Comparison of ENCODE assay signal across 1 cellular context in the genomic region with DNA sequence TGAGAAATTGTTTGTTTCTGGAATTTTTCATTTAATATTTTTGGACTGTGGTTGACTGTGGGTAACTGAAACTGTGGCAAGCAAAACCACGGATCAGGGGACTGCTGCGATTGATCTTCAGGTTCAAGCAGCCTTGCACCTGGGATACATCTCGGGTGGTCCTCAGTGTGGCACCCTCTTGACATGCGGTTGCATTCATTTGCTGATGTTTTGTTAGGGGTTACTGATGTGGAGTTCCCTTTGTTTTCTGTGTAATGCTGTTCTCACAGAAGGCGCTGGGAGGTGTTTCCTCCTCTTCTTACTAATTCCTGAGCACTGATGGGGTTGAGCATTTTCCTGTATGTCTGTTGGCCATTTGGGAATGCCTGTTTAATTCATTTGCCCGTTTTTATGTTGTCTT.
A peak's percentile ranks its signal among the peaks of the same experiment; 100 is the strongest.
TF ChIP-seq lines count a peak whose summit lies in the region.

No MANE protein-coding gene starts in this region.

TF ChIP-seq in H1, 55 proteins besides CTCF, POLR2A, EP300 and RAD21 (continued from another document):
- TF ChIP-seq, protein P1, sequence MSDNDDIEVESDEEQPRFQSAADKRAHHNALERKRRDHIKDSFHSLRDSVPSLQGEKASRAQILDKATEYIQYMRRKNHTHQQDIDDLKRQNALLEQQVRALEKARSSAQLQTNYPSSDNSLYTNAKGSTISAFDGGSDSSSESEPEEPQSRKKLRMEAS (IDR thresholded peaks at IDR 0.05) = peak; percentile 76
- TF ChIP-seq POLR2AphosphoS5 (IDR thresholded peaks at IDR 0.05; ENCODE audit: low read depth, low read length) (0 out of 2 replicates have a peak, but pooled peaks have one; percentile 45), YY1 (IDR thresholded peaks at IDR 0.05; ENCODE audit: low read depth, low read length) (0 out of 2 replicates have a peak, but pooled peaks have one; percentile 49), RBBP5 (IDR thresholded peaks at IDR 0.05; ENCODE audit: borderline replicate concordance, low read depth, low read length) (no peak)
